In genomic region chr9:136565722-136566552, GRCh38 we compare ENCODE assay signal across 1 cellular context.
TF ChIP-seq lines count a peak whose summit lies in the region.

No MANE protein-coding gene starts in this region.

TF ChIP-seq in SK-N-SH treated with all-trans-retinoic acid at 6 μM for 48 hours, 23 proteins besides CTCF, POLR2A, EP300 and RAD21 (continued from another document):
- TF ChIP-seq ISL1 (CRISPR knock-in tag; IDR thresholded peaks at IDR 0.05), result no peak
- no peak for TF ChIP-seq ZNF565 (CRISPR knock-in tag; conservative IDR thresholded peaks at IDR 0.05; ENCODE audit: low read depth)
- TF ChIP-seq CSRNP3 (CRISPR knock-in tag; IDR thresholded peaks at IDR 0.05), result no peak
- no peak for TF ChIP-seq CSDC2 (CRISPR knock-in tag; IDR thresholded peaks at IDR 0.05)
- no peak for TF ChIP-seq PPARA (CRISPR knock-in tag; IDR thresholded peaks at IDR 0.05; ENCODE audit: borderline replicate concordance)
- no peak for TF ChIP-seq SNAI2 (CRISPR knock-in tag; IDR thresholded peaks at IDR 0.05)
- no peak for TF ChIP-seq RARB (CRISPR knock-in tag; IDR thresholded peaks at IDR 0.05)
- no peak for TF ChIP-seq TOX (CRISPR knock-in tag; IDR thresholded peaks at IDR 0.05; ENCODE audit: borderline replicate concordance)
- TF ChIP-seq TSHZ2 (CRISPR knock-in tag; IDR thresholded peaks at IDR 0.05), result no peak
- no peak for TF ChIP-seq TCF4 (CRISPR knock-in tag; IDR thresholded peaks at IDR 0.05; ENCODE audit: borderline replicate concordance)
- no peak for TF ChIP-seq OSR1 (CRISPR knock-in tag; IDR thresholded peaks at IDR 0.05)
TF ChIP-seq in SK-N-SH treated with all-trans-retinoic acid at 6 μM for 48 hours: peak in this region for 0.
